8 cellular contexts compared by ENCODE assay signal in genomic region chr16:87850009-87851006, GRCh38. TPM values are rescaled to one million over a fixed set of nuclear protein-coding genes. Genes with fewer than 3 reads are reported as not detected.
DNase-seq lines count a peak whose midpoint lies in the region; ATAC-seq and TF ChIP-seq lines count a peak whose summit lies in the region.

No MANE protein-coding gene starts in this region.

- DNase-seq in G401 (ENCODE audit: low spot score) = peak; percentile 57
- no peak for DNase-seq in MM.1S
- DNase-seq in activated CD4-positive, CD25-positive, alpha-beta regulatory T cell treated with anti-CD3 and anti-CD28 coated beads, Interleukin-2, amount 50 U/mL, for 16 hours (ENCODE audit: low read depth, low spot score) = peak; percentile 58
- no peak for DNase-seq in mammary epithelial cell
- peak; percentile 77 for DNase-seq in left kidney (ENCODE audit: low read depth, low spot score)
- DNase-seq in stimulated activated CD8-positive, alpha-beta memory T cell treated with anti-CD3 and anti-CD28 coated beads, Interleukin-15, amount 100 ng/mL, for 4 hours (ENCODE audit: low read depth in 2 of 2) = peak; percentile 32 to 45
- DNase-seq in cortex of kidney (lab: John Stamatoyannopoulos, UW) = no peak

- H3K36me3 ChIP-seq in MM.1S (replicated peaks; ENCODE audit: insufficient read depth, low read length) (no peaks in the 10 kb centered on the region), mammary epithelial cell (ENCODE audit: insufficient read depth, low read length) (peaks cover 48% of the 10 kb centered on the region)

- CTCF ChIA-PET in mammary epithelial cell (lab: Charles Lee; ENCODE audit: low non-redundant PET) = no interaction called here

- H3K4me3 ChIP-seq in MM.1S (ENCODE audit: low read length) (no peak overlapping the region), mammary epithelial cell (replicated peaks in 1 of 3; ENCODE audit: insufficient read depth in 1 of 3, low read depth in 2 of 3, low read length in 3 of 3) (no peak overlapping the region)

- in situ Hi-C loops in G401 (cut with HindIII; ENCODE audit: low sequenced_read_pairs) = no loop called here
- in situ Hi-C loops in mammary epithelial cell (cut with MboI; ENCODE audit: low sequenced_read_pairs in 2 of 2) = loop anchor here in 1 of 2 donors (5.0 kb wide), 1 partner anchor 73 kb away; no protein-coding TSS in a partner anchor

- dilution Hi-C loops in mammary epithelial cell (cut with HindIII; ENCODE audit: low sequenced_read_pairs) = no loop called here

- intact Hi-C loops in mammary epithelial cell (cut with micrococcal nuclease) = no loop called here

- H3K4me2 ChIP-seq in MM.1S (ENCODE audit: low read depth, low read length) (no peak overlapping the region), mammary epithelial cell (ENCODE audit: insufficient read depth, low read depth, low read length) (no peak overlapping the region)

- BruUV-seq in mammary epithelial cell (replicated peaks; lab: Mats Ljungman, UMichigan) = no TSS peak

- H3F3A ChIP-seq in MM.1S (ENCODE audit: insufficient read depth, low read length) = no peaks in the 10 kb centered on the region

- ATAC-seq in GM21786 (IDR thresholded peaks at IDR 0.05; ENCODE audit: unreplicated experiment) = no peak

- H3K9me3 ChIP-seq in MM.1S (replicated peaks; ENCODE audit: insufficient read depth, low read length) (no peaks in the 10 kb centered on the region), mammary epithelial cell (replicated peaks; ENCODE audit: insufficient read depth, low read length) (no peaks in the 10 kb centered on the region)

- H2AFZ ChIP-seq in MM.1S (ENCODE audit: low read length) (no peak overlapping the region), mammary epithelial cell (ENCODE audit: low read depth, low read length) (no peak overlapping the region)

- WGBS in mammary epithelial cell (ENCODE audit: low coverage, missing lambda C conversion rate) = 76% methylated on average over 17 of the region's 25 CpGs

- H4K20me1 ChIP-seq in MM.1S (ENCODE audit: insufficient read depth, low read length) (no peaks in the 10 kb centered on the region), mammary epithelial cell (ENCODE audit: insufficient read depth, low read length) (peaks cover 12% of the 10 kb centered on the region)

- H3K4me1 ChIP-seq in MM.1S (ENCODE audit: low read length) (no peaks in the 10 kb centered on the region), mammary epithelial cell (ENCODE audit: insufficient read depth, low read length) (peaks cover 53% of the 10 kb centered on the region)

- H3K9ac ChIP-seq in MM.1S (ENCODE audit: low read length) = no peak overlapping the region
- peak overlapping the region; percentile 43 for H3K9ac ChIP-seq in mammary epithelial cell (ENCODE audit: insufficient read depth, low read length)

- H3K79me2 ChIP-seq in MM.1S (ENCODE audit: low read length) = peaks cover 94% of the 10 kb centered on the region
- peaks cover 98% of the 10 kb centered on the region for H3K79me2 ChIP-seq in mammary epithelial cell (ENCODE audit: insufficient read depth, low read length)

- H3K27me3 ChIP-seq in MM.1S (replicated peaks; ENCODE audit: insufficient read depth, low read length) (no peaks in the 10 kb centered on the region), mammary epithelial cell (ENCODE audit: insufficient read depth, low read length) (no peaks in the 10 kb centered on the region)

- no peak overlapping the region for H3K27ac ChIP-seq in MM.1S (ENCODE audit: low read length)
- peak overlapping the region; percentile 30 for H3K27ac ChIP-seq in mammary epithelial cell (ENCODE audit: insufficient read depth, low read depth, low read length)

- no peaks in the 10 kb centered on the region for H3K9me2 ChIP-seq in MM.1S (replicated peaks; ENCODE audit: insufficient read depth, low read length)

- TF ChIP-seq CTCF in MM.1S (IDR thresholded peaks at IDR 0.05; ENCODE audit: low read length) (peak; percentile 67), mammary epithelial cell (conservative IDR thresholded peaks at IDR 0.05 in 1 of 2, IDR thresholded peaks at IDR 0.05 in 1 of 2; ENCODE audit: extremely low read depth in 1 of 2, insufficient read depth in 1 of 2, low read depth in 1 of 2, low read length in 2 of 2) (peak; percentile 73 to 86)

RNA-seq across cellular contexts. Expression of gene SLC7A5, which starts 19.0 kb away (rescaled TPM):
- total RNA-seq in G401 (2014; rRNA removed; shearing (Covaris generic)) = 25.5 and 25.7 TPM in 2 replicates
- 1,000 to 10,000 TPM; 1,822 to 2,475 TPM for total RNA-seq in mammary epithelial cell
- polyA plus RNA-seq in mammary epithelial cell = 680 TPM
- 936 TPM for polyA minus RNA-seq in mammary epithelial cell

Comparison
In these comparisons a context has a peak if more than half of its experiments do, and no peak if none do; other contexts are left out.
1. DNase-seq: peak in G401 (single experiment), activated CD4-positive, CD25-positive, alpha-beta regulatory T cell treated with anti-CD3 and anti-CD28 coated beads, Interleukin-2, amount 50 U/mL, for 16 hours (single experiment), left kidney (single experiment) and stimulated activated CD8-positive, alpha-beta memory T cell treated with anti-CD3 and anti-CD28 coated beads, Interleukin-15, amount 100 ng/mL, for 4 hours (2 of 2); none in MM.1S (single experiment), mammary epithelial cell (single experiment) and cortex of kidney (single experiment).
2. RNA of gene SLC7A5, which starts 19.0 kb away (total RNA-seq): 1,822 to 2,475 TPM in mammary epithelial cell; 25.5 to 25.7 TPM in G401; every median in the first group is over 10 times any median in the second.